In the genomic region with DNA sequence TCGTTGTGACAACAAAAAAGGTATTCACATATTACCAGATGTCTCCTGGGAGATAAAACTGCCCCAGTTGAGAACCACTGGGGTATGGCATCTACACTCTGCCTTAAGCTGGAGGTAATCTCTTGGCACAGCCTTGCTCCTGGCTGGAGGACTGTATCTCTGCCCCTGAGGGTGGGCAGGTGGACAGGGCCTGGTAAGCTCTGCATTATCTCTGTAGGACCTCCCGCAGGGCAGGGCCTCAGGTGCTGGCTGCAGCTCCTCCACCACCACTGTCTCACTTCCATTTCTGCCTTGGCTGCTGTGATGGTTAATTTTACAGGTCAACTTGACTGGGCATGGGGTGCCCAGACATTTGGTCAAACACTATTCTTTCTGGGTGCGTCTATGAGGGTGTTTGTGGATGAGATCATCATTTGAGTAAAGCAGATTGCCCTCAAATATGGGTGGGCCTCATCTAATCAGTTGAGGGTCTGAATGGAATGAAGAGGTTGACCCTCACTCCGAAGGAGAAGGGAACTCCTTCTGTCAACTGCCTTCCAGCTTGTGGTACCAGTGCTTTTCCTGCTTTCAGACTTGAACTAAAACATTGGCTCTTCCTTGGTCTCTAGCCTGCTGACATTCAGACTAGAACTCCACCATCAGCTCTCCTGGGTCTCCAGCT, we compare ENCODE assay signal across 25 cellular contexts. TPM values are rescaled to one million over a fixed set of nuclear protein-coding genes. Genes with fewer than 3 reads are reported as not detected.
"Had no signal": no experiment of that assay in that cellular context is flagged by ENCODE, and none has a peak within 500 bp of the region (broad histone marks: within the 10 kb centered on the region; RNA-seq: fewer than 3 reads in every experiment).

No MANE protein-coding gene starts in this region.

- H3K27ac ChIP-seq: brain microvascular endothelial cell, cardiac muscle cell, SK-N-MC had no signal

- DNase-seq: activated B cell treated with CpG ODN at 0.5 μM for 24 hours; activated CD4-positive, alpha-beta T cell treated with anti-CD3 and anti-CD28 coated beads, Interleukin-2, amount 10 ng/mL, durations not matched to agents 7 days and 5 days; activated CD8-positive, alpha-beta T cell treated with anti-CD3 and anti-CD28 coated beads for 36 hours; activated gamma-delta T cell; activated naive CD4-positive, alpha-beta T cell treated with anti-CD3 and anti-CD28 coated beads, Interleukin-2, amount 10 ng/mL, durations not matched to agents 7 days and 5 days; activated naive CD8-positive, alpha-beta T cell treated with anti-CD3 and anti-CD28 coated beads for 36 hours; activated T-cell treated with anti-CD3 and anti-CD28 coated beads, Interleukin-2, amount 50 U/mL, for 4 hours; brain microvascular endothelial cell; Kasumi-1; NCI-H1105 treated with DMSO at 0.1 percent for 48 hours; NCI-H1436 treated with DMSO at 0.1 percent for 48 hours; NCI-H187 treated with DMSO at 0.1 percent for 48 hours; NCI-H2171; NCI-H226; NCI-H526 treated with DMSO at 0.1 percent for 48 hours; T-cell; T-helper 2 cell; T1000 had no signal

- H3K4me3 Mint-ChIP-seq: activated B cell treated with CpG ODN at 0.5 μM for 24 hours; activated CD4-positive, alpha-beta T cell treated with anti-CD3 and anti-CD28 coated beads, Interleukin-2, amount 10 ng/mL, durations not matched to agents 7 days and 5 days; activated CD8-positive, alpha-beta T cell treated with anti-CD3 and anti-CD28 coated beads for 36 hours; activated naive CD4-positive, alpha-beta T cell treated with anti-CD3 and anti-CD28 coated beads, Interleukin-2, amount 10 ng/mL, durations not matched to agents 7 days and 5 days; activated naive CD8-positive, alpha-beta T cell treated with anti-CD3 and anti-CD28 coated beads for 36 hours; activated T-cell treated with anti-CD3 and anti-CD28 coated beads, Interleukin-2, amount 50 U/mL, for 4 hours; activated T-helper 17 cell treated with anti-CD3 and anti-CD28 coated beads, Interleukin-2, amount 50 U/mL, for 72 hours; T-cell had no signal

- ATAC-seq: activated CD8-positive, alpha-beta T cell treated with anti-CD3 and anti-CD28 coated beads for 36 hours; activated T-cell treated with anti-CD3 and anti-CD28 coated beads, Interleukin-2, amount 50 U/mL, for 4 hours; activated T-helper 17 cell treated with anti-CD3 and anti-CD28 coated beads, Interleukin-2, amount 50 U/mL, for 72 hours; Right ventricle myocardium inferior; T-cell had no signal

- H3K4me1 Mint-ChIP-seq: activated B cell treated with CpG ODN at 0.5 μM for 24 hours; activated CD4-positive, alpha-beta T cell treated with anti-CD3 and anti-CD28 coated beads, Interleukin-2, amount 10 ng/mL, durations not matched to agents 7 days and 5 days; activated naive CD4-positive, alpha-beta T cell treated with anti-CD3 and anti-CD28 coated beads, Interleukin-2, amount 10 ng/mL, durations not matched to agents 7 days and 5 days; activated naive CD8-positive, alpha-beta T cell treated with anti-CD3 and anti-CD28 coated beads for 36 hours; activated T-helper 17 cell treated with anti-CD3 and anti-CD28 coated beads, Interleukin-2, amount 50 U/mL, for 72 hours; T-cell had no signal

- H3K36me3 Mint-ChIP-seq: activated naive CD4-positive, alpha-beta T cell treated with anti-CD3 and anti-CD28 coated beads, Interleukin-2, amount 10 ng/mL, durations not matched to agents 7 days and 5 days; activated naive CD8-positive, alpha-beta T cell treated with anti-CD3 and anti-CD28 coated beads for 36 hours; T-cell had no signal

- H3K27ac Mint-ChIP-seq: activated B cell treated with CpG ODN at 0.5 μM for 24 hours; activated CD4-positive, alpha-beta T cell treated with anti-CD3 and anti-CD28 coated beads, Interleukin-2, amount 10 ng/mL, durations not matched to agents 7 days and 5 days; activated CD8-positive, alpha-beta T cell treated with anti-CD3 and anti-CD28 coated beads for 36 hours; activated naive CD4-positive, alpha-beta T cell treated with anti-CD3 and anti-CD28 coated beads, Interleukin-2, amount 10 ng/mL, durations not matched to agents 7 days and 5 days; activated naive CD8-positive, alpha-beta T cell treated with anti-CD3 and anti-CD28 coated beads for 36 hours; activated T-helper 17 cell treated with anti-CD3 and anti-CD28 coated beads, Interleukin-2, amount 50 U/mL, for 72 hours; T-cell had no signal

- H3K9me3 Mint-ChIP-seq: activated CD4-positive, alpha-beta T cell treated with anti-CD3 and anti-CD28 coated beads, Interleukin-2, amount 10 ng/mL, durations not matched to agents 7 days and 5 days; activated CD8-positive, alpha-beta T cell treated with anti-CD3 and anti-CD28 coated beads for 36 hours; activated naive CD4-positive, alpha-beta T cell treated with anti-CD3 and anti-CD28 coated beads, Interleukin-2, amount 10 ng/mL, durations not matched to agents 7 days and 5 days; activated naive CD8-positive, alpha-beta T cell treated with anti-CD3 and anti-CD28 coated beads for 36 hours; activated T-cell treated with anti-CD3 and anti-CD28 coated beads, Interleukin-2, amount 50 U/mL, for 4 hours; activated T-helper 17 cell treated with anti-CD3 and anti-CD28 coated beads, Interleukin-2, amount 50 U/mL, for 72 hours; T-cell had no signal

- H3K36me3 ChIP-seq: brain microvascular endothelial cell, cardiac muscle cell had no signal

- H3K27me3 ChIP-seq: brain microvascular endothelial cell had no signal

- FAIRE-seq: TTC549 had no signal

- H3K4me3 ChIP-seq: cardiac muscle cell, SK-N-MC had no signal

RNA-seq across cellular contexts. Expression of a gene that starts 9.8 kb away (rescaled TPM):
- total RNA-seq: activated B cell treated with CpG ODN at 0.5 μM for 24 hours; activated CD4-positive, alpha-beta T cell treated with anti-CD3 and anti-CD28 coated beads, Interleukin-2, amount 10 ng/mL, durations not matched to agents 7 days and 5 days; activated CD8-positive, alpha-beta T cell treated with anti-CD3 and anti-CD28 coated beads for 36 hours; activated naive CD8-positive, alpha-beta T cell treated with anti-CD3 and anti-CD28 coated beads for 36 hours; activated T-cell treated with anti-CD3 and anti-CD28 coated beads, Interleukin-2, amount 50 U/mL, for 4 hours; activated T-helper 17 cell treated with anti-CD3 and anti-CD28 coated beads, Interleukin-2, amount 50 U/mL, for 72 hours; cardiac muscle cell; OCI-LY7; Right ventricle myocardium inferior; RPMI7951; T-cell had no signal
